17 cellular contexts compared by ENCODE assay signal in the genomic region with DNA sequence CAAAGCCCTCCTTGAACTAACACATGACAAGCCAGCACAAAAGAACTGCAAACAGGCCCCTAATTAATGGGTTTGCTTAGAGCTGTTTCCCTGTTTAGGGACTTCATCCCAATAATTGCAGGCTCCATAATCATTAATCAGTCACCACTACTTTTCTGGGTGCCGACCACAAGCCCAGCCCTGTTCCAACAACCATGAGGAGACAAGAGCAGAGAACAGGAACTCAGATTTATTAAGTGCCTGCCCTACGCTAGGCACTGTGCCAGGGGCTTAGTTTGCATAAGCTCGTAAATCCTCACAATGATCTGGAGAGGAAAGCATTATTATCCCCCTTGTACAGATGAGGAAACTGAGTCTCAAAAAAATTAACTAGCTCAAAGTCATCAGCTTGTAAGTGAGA.
DNase-seq lines count a peak whose midpoint lies in the region; ATAC-seq and TF ChIP-seq lines count a peak whose summit lies in the region.
"Had no signal": no experiment of that assay in that cellular context is flagged by ENCODE, and none has a peak within 500 bp of the region (broad histone marks: within the 10 kb centered on the region; RNA-seq: fewer than 3 reads in every experiment).

No MANE protein-coding gene starts in this region.

- TF ChIP-seq CTCF in left ventricle myocardium inferior (IDR thresholded peaks at IDR 0.05; ENCODE audit: borderline replicate concordance) (no peak), fibroblast of lung (conservative IDR thresholded peaks at IDR 0.05 in 1 of 2, IDR thresholded peaks at IDR 0.05 in 1 of 2; ENCODE audit: low read depth in 1 of 2, low read length in 2 of 2) (no peak), sigmoid colon (IDR thresholded peaks at IDR 0.05) (no peak)

- H4K20me1 ChIP-seq in fibroblast of lung (ENCODE audit: control insufficient read depth, extremely low read depth, insufficient read depth, low read length), result no peaks in the 10 kb centered on the region
- H4K20me1 ChIP-seq: BLaER1 had no signal

- 72 to 84% methylated on average over 3 of the region's 3 CpGs for WGBS in sigmoid colon, 2 donors

- no peaks in the 10 kb centered on the region for H3K79me2 ChIP-seq in fibroblast of lung (ENCODE audit: control insufficient read depth, insufficient read depth, low read length)

- H3K4me3 ChIP-seq in left ventricle myocardium inferior (no peak overlapping the region), fibroblast of lung (replicated peaks in 1 of 4; ENCODE audit: control extremely low read depth in 1 of 4, insufficient read depth in 1 of 4, low read depth in 3 of 4, low read length in 4 of 4) (no peak overlapping the region), sigmoid colon (no peak overlapping the region)
- H3K4me3 ChIP-seq: BLaER1, GM23248, K562 had no signal

- no peak for TF ChIP-seq POLR2A in sigmoid colon (IDR thresholded peaks at IDR 0.05)

- H3K9me3 ChIP-seq in left ventricle myocardium inferior (replicated peaks), result no peaks in the 10 kb centered on the region
- H3K9me3 ChIP-seq in fibroblast of lung (ENCODE audit: control insufficient read depth, insufficient read depth, low read depth, low read length), result no peaks in the 10 kb centered on the region
- H3K9me3 ChIP-seq in sigmoid colon, result no peaks in the 10 kb centered on the region

- no peak for TF ChIP-seq EP300 in sigmoid colon (IDR thresholded peaks at IDR 0.05)

- H3K27ac ChIP-seq in left ventricle myocardium inferior (replicated peaks) (peak overlapping the region; percentile 77), fibroblast of lung (ENCODE audit: insufficient read depth, low read length) (no peak overlapping the region), sigmoid colon (peak overlapping the region in 3 of 4 donors; percentile 83 to 90 (median 84))
- H3K27ac ChIP-seq: BLaER1, GM23248 had no signal

- no peak overlapping the region for H3K4me2 ChIP-seq in fibroblast of lung (ENCODE audit: extremely low read depth, insufficient read depth, low read length)
- H3K4me2 ChIP-seq: BLaER1 had no signal

- H3K36me3 ChIP-seq in left ventricle myocardium inferior, result no peaks in the 10 kb centered on the region
- no peaks in the 10 kb centered on the region for H3K36me3 ChIP-seq in fibroblast of lung (ENCODE audit: control insufficient read depth, insufficient read depth, low read length)
- H3K36me3 ChIP-seq in sigmoid colon, result no peaks in the 10 kb centered on the region
- H3K36me3 ChIP-seq: BLaER1 had no signal

- no peak overlapping the region for H3K9ac ChIP-seq in fibroblast of lung (ENCODE audit: insufficient read depth, low read length)
- H3K9ac ChIP-seq: BLaER1, GM23248 had no signal

- DNase-seq in left ventricle myocardium inferior (no peak), cardiac septum (ENCODE audit: low spot score) (no peak), fibroblast of lung (ENCODE audit: low read depth in 2 of 2) (peak; percentile 36), sigmoid colon (peak; percentile 80), NOMO-1 treated with DMSO at 0.1 percent for 48 hours (lab: John Stamatoyannopoulos, UW; ENCODE audit: unreplicated experiment) (no peak), cerebellar cortex (ENCODE audit: low spot score) (no peak), NCI-H128 (lab: John Stamatoyannopoulos, UW; ENCODE audit: unreplicated experiment) (no peak)
- DNase-seq: CD8-positive, alpha-beta T cell; DND-41; GM23248; HCEC 1CT; NCI-H2107; NCI-H526 treated with DMSO at 0.1 percent for 48 hours had no signal

- no peak for ATAC-seq in HG03095 (IDR thresholded peaks at IDR 0.05; ENCODE audit: unreplicated experiment)
- ATAC-seq: CD8-positive, alpha-beta T cell; K562; Panc1 had no signal

- H3K4me1 ChIP-seq in left ventricle myocardium inferior, result peaks cover 69% of the 10 kb centered on the region
- H3K4me1 ChIP-seq in fibroblast of lung (ENCODE audit: control insufficient read depth, extremely low read depth, insufficient read depth, low read length), result no peaks in the 10 kb centered on the region
- peaks cover 0 to 74% (median 63%) of the 10 kb centered on the region in 4 donors for H3K4me1 ChIP-seq in sigmoid colon
- H3K4me1 ChIP-seq: BLaER1 had no signal

- H3K27me3 ChIP-seq in left ventricle myocardium inferior (ENCODE audit: low read depth) (no peaks in the 10 kb centered on the region), fibroblast of lung (ENCODE audit: control insufficient read depth, insufficient read depth, low read length) (no peaks in the 10 kb centered on the region), sigmoid colon (no peaks in the 10 kb centered on the region)
- H3K27me3 ChIP-seq: BLaER1 had no signal

- no peak overlapping the region for H2AFZ ChIP-seq in fibroblast of lung (ENCODE audit: low read length)
- H2AFZ ChIP-seq: GM23248 had no signal

- intact Hi-C loops in left ventricle myocardium inferior (cut with micrococcal nuclease) (no loop called here), cardiac septum (cut with DNase I) (no loop called here), sigmoid colon (cut with DNase I) (loop anchor here (5.0 kb wide), 1 partner anchor 53 kb away; no protein-coding TSS in a partner anchor)

Comparison
In these comparisons a context has a peak if more than half of its experiments do, and no peak if none do; other contexts are left out.
1. DNase-seq: peak in fibroblast of lung (2 of 2) and sigmoid colon (single experiment); none in left ventricle myocardium inferior (single experiment), cardiac septum (single experiment), NOMO-1 treated with DMSO at 0.1 percent for 48 hours (single experiment), cerebellar cortex (single experiment) and NCI-H128 (single experiment).